16 cellular contexts compared by ENCODE assay signal in genomic region chr16:86578056-86578455, GRCh38. TPM values are rescaled to one million over a fixed set of nuclear protein-coding genes. Genes with fewer than 3 reads are reported as not detected.
DNase-seq lines count a peak whose midpoint lies in the region; ATAC-seq and TF ChIP-seq lines count a peak whose summit lies in the region.
"Had no signal": no experiment of that assay in that cellular context is flagged by ENCODE, and none has a peak within 500 bp of the region (broad histone marks: within the 10 kb centered on the region; RNA-seq: fewer than 3 reads in every experiment).

No MANE protein-coding gene starts in this region.

- no peak for TF ChIP-seq EP300 in upper lobe of left lung (IDR thresholded peaks at IDR 0.05)

- H3K9me3 ChIP-seq in duodenal mucosa (ENCODE audit: control insufficient read depth in 1 of 2, low read length in 2 of 2) (no peaks in the 10 kb centered on the region), mesodermal cell (ENCODE audit: control insufficient read depth, low read length) (no peaks in the 10 kb centered on the region), upper lobe of left lung (no peaks in the 10 kb centered on the region)
- H3K9me3 ChIP-seq: prostate gland had no signal

- 13 to 30% methylated on average over 2 to 4 of the region's 10 CpGs for WGBS in mesodermal cell (ENCODE audit: insufficient coverage in 2 of 2), 2 experiments
- WGBS in upper lobe of left lung, 2 donors: 43 to 56% methylated on average over 10 of the region's 10 CpGs

- H3K9ac ChIP-seq in duodenal mucosa (ENCODE audit: low read depth in 1 of 2, low read length in 2 of 2): peak overlapping the region in 1 of 2 donors; percentile 10

- intact Hi-C loops in activated CD4-positive, alpha-beta T cell treated with anti-CD3 and anti-CD28 coated beads, Interleukin-2, amount 10 ng/mL, durations not matched to agents 24 days and 14 days (cut with micrococcal nuclease): loop anchor here (5.0 to 10.0 kb wide), 2 partner anchors 84 to 157 kb away; no protein-coding TSS in a partner anchor

- H3K4me1 ChIP-seq in duodenal mucosa (ENCODE audit: control insufficient read depth in 1 of 2, insufficient read depth in 2 of 2, low read length in 2 of 2) (peaks cover 0 to 4% of the 10 kb centered on the region in 2 donors), mesodermal cell (ENCODE audit: control insufficient read depth, insufficient read depth, low read length, poor library complexity, severe bottlenecking) (peaks cover 53% of the 10 kb centered on the region), upper lobe of left lung (peaks cover 16 to 41% (median 33%) of the 10 kb centered on the region in 4 donors)
- H3K4me1 ChIP-seq: prostate gland had no signal

- peaks cover 72% of the 10 kb centered on the region for H3K27me3 Mint-ChIP-seq in activated CD4-positive, alpha-beta T cell treated with anti-CD3 and anti-CD28 coated beads, Interleukin-2, amount 10 ng/mL, durations not matched to agents 24 days and 14 days

- peaks cover 7% of the 10 kb centered on the region for H3K4me1 Mint-ChIP-seq in activated CD4-positive, alpha-beta T cell treated with anti-CD3 and anti-CD28 coated beads, Interleukin-2, amount 10 ng/mL, durations not matched to agents 24 days and 14 days

- H3K27me3 ChIP-seq in duodenal mucosa (ENCODE audit: control insufficient read depth in 1 of 2, insufficient read depth in 2 of 2, low read length in 2 of 2) (peaks cover 57 to 73% of the 10 kb centered on the region in 2 donors), upper lobe of left lung (peaks cover 0 to 39% (median 13%) of the 10 kb centered on the region in 4 donors)

- H3K9me3 Mint-ChIP-seq in activated CD4-positive, alpha-beta T cell treated with anti-CD3 and anti-CD28 coated beads, Interleukin-2, amount 10 ng/mL, durations not matched to agents 24 days and 14 days: no peaks in the 10 kb centered on the region
- H3K9me3 Mint-ChIP-seq: effector memory CD8-positive, alpha-beta T cell had no signal

- H3K36me3 ChIP-seq in duodenal mucosa (ENCODE audit: control insufficient read depth in 1 of 2, insufficient read depth in 2 of 2, low read length in 2 of 2): no peaks in the 10 kb centered on the region
- no peaks in the 10 kb centered on the region for H3K36me3 ChIP-seq in mesodermal cell (ENCODE audit: control insufficient read depth, insufficient read depth, low read length)
- H3K36me3 ChIP-seq in upper lobe of left lung: no peaks in the 10 kb centered on the region
- H3K36me3 ChIP-seq: prostate gland had no signal

- H3K36me3 Mint-ChIP-seq in activated CD4-positive, alpha-beta T cell treated with anti-CD3 and anti-CD28 coated beads, Interleukin-2, amount 10 ng/mL, durations not matched to agents 24 days and 14 days (ENCODE audit: low read depth): no peaks in the 10 kb centered on the region

- H3K27ac Mint-ChIP-seq in activated CD4-positive, alpha-beta T cell treated with anti-CD3 and anti-CD28 coated beads, Interleukin-2, amount 10 ng/mL, durations not matched to agents 24 days and 14 days: peak overlapping the region; percentile 54
- H3K27ac Mint-ChIP-seq: effector memory CD8-positive, alpha-beta T cell had no signal

- no peak overlapping the region for H3K4me3 ChIP-seq in duodenal mucosa (ENCODE audit: low read depth in 1 of 2, low read length in 2 of 2)
- peak overlapping the region; percentile 58 for H3K4me3 ChIP-seq in mesodermal cell (ENCODE audit: extremely low read depth, insufficient read depth, low read length, poor library complexity, severe bottlenecking)
- peak overlapping the region in 2 of 4 donors; percentile 36 to 42 for H3K4me3 ChIP-seq in upper lobe of left lung

- TF ChIP-seq POLR2A in upper lobe of left lung (IDR thresholded peaks at IDR 0.05): no peak

- TF ChIP-seq CTCF in upper lobe of left lung (IDR thresholded peaks at IDR 0.05): no peak

- no peak for DNase-seq in activated CD4-positive, alpha-beta T cell treated with anti-CD3 and anti-CD28 coated beads, Interleukin-2, amount 10 ng/mL, durations not matched to agents 24 days and 14 days
- no peak for DNase-seq in activated CD4-positive, alpha-beta T cell treated with anti-CD3 and anti-CD28 coated beads, Interleukin-2, amount 50 U/mL, for 1 hour
- DNase-seq in upper lobe of left lung (no peak), RKO (ENCODE audit: low spot score) (no peak), NCI-H2029 treated with DMSO at 0.1 percent for 48 hours (lab: John Stamatoyannopoulos, UW) (no peak)
- DNase-seq: 8988T; activated CD4-positive, CD25-positive, alpha-beta regulatory T cell treated with anti-CD3 and anti-CD28 coated beads, Interleukin-2, amount 50 U/mL, for 72 hours; activated effector memory CD4-positive, alpha-beta T cell treated with anti-CD3 and anti-CD28 coated beads, Interleukin-2, amount 50 U/mL, for 16 hours; DMS79 treated with DMSO at 0.1 percent for 48 hours; effector memory CD8-positive, alpha-beta T cell; trophoblast cell had no signal

- H3K27ac ChIP-seq in duodenal mucosa (ENCODE audit: low read depth, low read length): peak overlapping the region; percentile 75
- H3K27ac ChIP-seq in mesodermal cell (ENCODE audit: low read depth, low read length, severe bottlenecking): peak overlapping the region; percentile 41
- H3K27ac ChIP-seq in upper lobe of left lung: peak overlapping the region; percentile 45 to 77 (median 63)
- H3K27ac ChIP-seq: prostate gland had no signal

- no peak for ATAC-seq in upper lobe of left lung (ENCODE audit: low FRiP score in 2 of 2)
- ATAC-seq in HG03460 (IDR thresholded peaks at IDR 0.05; ENCODE audit: unreplicated experiment): no peak
- ATAC-seq: effector memory CD8-positive, alpha-beta T cell had no signal

- peak overlapping the region; percentile 1 for H3K4me3 Mint-ChIP-seq in activated CD4-positive, alpha-beta T cell treated with anti-CD3 and anti-CD28 coated beads, Interleukin-2, amount 10 ng/mL, durations not matched to agents 24 days and 14 days
- H3K4me3 Mint-ChIP-seq: effector memory CD8-positive, alpha-beta T cell had no signal

RNA-seq across cellular contexts. Expression of gene FOXL1, which starts 0.3 kb away (rescaled TPM):
- total RNA-seq in activated CD4-positive, alpha-beta T cell treated with anti-CD3 and anti-CD28 coated beads, Interleukin-2, amount 10 ng/mL, durations not matched to agents 24 days and 14 days: 0.05 TPM in 1 of 2 replicates, not detected in the other
- polyA plus RNA-seq in mesodermal cell (2013, experiment 1 of 2): 3.8 TPM
- 2.6 TPM for polyA plus RNA-seq in mesodermal cell (2013, experiment 2 of 2)
- total RNA-seq in upper lobe of left lung: 1 to 10 TPM in 2 of 6 donors, under 1 TPM in 3, not detected in 1; 0.22 to 2.2 (median 0.49) TPM

RNA-seq across cellular contexts. Expression of gene FOXC2, which starts 11.4 kb away (rescaled TPM):
- total RNA-seq in activated CD4-positive, alpha-beta T cell treated with anti-CD3 and anti-CD28 coated beads, Interleukin-2, amount 10 ng/mL, durations not matched to agents 24 days and 14 days: not detected in 2 replicates
- 12.3 TPM for polyA plus RNA-seq in mesodermal cell (2013, experiment 1 of 2)
- polyA plus RNA-seq in mesodermal cell (2013, experiment 2 of 2): 9.1 TPM
- 1 to 10 TPM in 1 of 6 donors, under 1 TPM in 3, not detected in 2; 0.39 to 1.9 (median 0.56) TPM for total RNA-seq in upper lobe of left lung
- polyA plus RNA-seq: keratinocyte had no signal

RNA-seq across cellular contexts. Expression of gene MTHFSD, which starts 23.0 kb away (rescaled TPM):
- 27.2 and 29.1 TPM in 2 replicates for total RNA-seq in activated CD4-positive, alpha-beta T cell treated with anti-CD3 and anti-CD28 coated beads, Interleukin-2, amount 10 ng/mL, durations not matched to agents 24 days and 14 days
- 19.2 TPM for polyA plus RNA-seq in mesodermal cell (2013, experiment 1 of 2)
- 17.6 TPM for polyA plus RNA-seq in mesodermal cell (2013, experiment 2 of 2)
- 10 to 100 TPM; 13.8 to 39.8 (median 22.0) TPM for total RNA-seq in upper lobe of left lung
